1 cellular context compared by ENCODE assay signal in the genomic region with DNA sequence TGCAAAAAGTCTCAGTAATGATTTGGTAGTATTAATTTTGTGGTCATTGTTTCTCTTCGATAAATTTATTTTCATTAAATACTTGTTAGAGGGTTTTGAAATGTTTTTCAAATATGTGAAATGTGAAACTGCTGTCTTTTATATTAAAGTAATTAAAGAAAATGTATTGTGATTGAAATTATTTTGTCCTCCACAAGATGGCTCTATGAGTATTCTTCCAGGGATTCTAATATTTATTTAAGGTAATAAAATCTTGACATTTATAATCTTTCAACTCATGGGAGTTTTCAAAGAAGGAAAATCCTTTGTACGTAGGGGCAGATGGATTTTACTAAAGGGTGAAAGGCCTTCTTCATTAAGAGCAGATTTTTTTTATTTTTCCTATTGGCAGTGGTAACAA.
TF ChIP-seq lines count a peak whose summit lies in the region.

No MANE protein-coding gene starts in this region.

TF ChIP-seq in neural cell, 6 proteins besides CTCF, POLR2A, EP300 and RAD21 (continued from another document):
- TF ChIP-seq, protein P1, sequence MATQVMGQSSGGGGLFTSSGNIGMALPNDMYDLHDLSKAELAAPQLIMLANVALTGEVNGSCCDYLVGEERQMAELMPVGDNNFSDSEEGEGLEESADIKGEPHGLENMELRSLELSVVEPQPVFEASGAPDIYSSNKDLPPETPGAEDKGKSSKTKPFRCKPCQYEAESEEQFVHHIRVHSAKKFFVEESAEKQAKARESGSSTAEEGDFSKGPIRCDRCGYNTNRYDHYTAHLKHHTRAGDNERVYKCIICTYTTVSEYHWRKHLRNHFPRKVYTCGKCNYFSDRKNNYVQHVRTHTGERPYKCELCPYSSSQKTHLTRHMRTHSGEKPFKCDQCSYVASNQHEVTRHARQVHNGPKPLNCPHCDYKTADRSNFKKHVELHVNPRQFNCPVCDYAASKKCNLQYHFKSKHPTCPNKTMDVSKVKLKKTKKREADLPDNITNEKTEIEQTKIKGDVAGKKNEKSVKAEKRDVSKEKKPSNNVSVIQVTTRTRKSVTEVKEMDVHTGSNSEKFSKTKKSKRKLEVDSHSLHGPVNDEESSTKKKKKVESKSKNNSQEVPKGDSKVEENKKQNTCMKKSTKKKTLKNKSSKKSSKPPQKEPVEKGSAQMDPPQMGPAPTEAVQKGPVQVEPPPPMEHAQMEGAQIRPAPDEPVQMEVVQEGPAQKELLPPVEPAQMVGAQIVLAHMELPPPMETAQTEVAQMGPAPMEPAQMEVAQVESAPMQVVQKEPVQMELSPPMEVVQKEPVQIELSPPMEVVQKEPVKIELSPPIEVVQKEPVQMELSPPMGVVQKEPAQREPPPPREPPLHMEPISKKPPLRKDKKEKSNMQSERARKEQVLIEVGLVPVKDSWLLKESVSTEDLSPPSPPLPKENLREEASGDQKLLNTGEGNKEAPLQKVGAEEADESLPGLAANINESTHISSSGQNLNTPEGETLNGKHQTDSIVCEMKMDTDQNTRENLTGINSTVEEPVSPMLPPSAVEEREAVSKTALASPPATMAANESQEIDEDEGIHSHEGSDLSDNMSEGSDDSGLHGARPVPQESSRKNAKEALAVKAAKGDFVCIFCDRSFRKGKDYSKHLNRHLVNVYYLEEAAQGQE (IDR thresholded peaks at IDR 0.05; ENCODE audit: borderline replicate concordance): no peak
- TF ChIP-seq MXI1 (conservative IDR thresholded peaks at IDR 0.05; ENCODE audit: poor library complexity, severe bottlenecking): no peak
- TF ChIP-seq TAF1 (IDR thresholded peaks at IDR 0.05; ENCODE audit: low read depth): no peak
